In genomic region chr7:81767883-81768282, GRCh38 we compare ENCODE assay signal across 1 cellular context.
TF ChIP-seq lines count a peak whose summit lies in the region.

No MANE protein-coding gene starts in this region.

TF ChIP-seq in liver, 16 proteins besides CTCF, POLR2A, EP300 and RAD21:
- TF ChIP-seq, protein P1, sequence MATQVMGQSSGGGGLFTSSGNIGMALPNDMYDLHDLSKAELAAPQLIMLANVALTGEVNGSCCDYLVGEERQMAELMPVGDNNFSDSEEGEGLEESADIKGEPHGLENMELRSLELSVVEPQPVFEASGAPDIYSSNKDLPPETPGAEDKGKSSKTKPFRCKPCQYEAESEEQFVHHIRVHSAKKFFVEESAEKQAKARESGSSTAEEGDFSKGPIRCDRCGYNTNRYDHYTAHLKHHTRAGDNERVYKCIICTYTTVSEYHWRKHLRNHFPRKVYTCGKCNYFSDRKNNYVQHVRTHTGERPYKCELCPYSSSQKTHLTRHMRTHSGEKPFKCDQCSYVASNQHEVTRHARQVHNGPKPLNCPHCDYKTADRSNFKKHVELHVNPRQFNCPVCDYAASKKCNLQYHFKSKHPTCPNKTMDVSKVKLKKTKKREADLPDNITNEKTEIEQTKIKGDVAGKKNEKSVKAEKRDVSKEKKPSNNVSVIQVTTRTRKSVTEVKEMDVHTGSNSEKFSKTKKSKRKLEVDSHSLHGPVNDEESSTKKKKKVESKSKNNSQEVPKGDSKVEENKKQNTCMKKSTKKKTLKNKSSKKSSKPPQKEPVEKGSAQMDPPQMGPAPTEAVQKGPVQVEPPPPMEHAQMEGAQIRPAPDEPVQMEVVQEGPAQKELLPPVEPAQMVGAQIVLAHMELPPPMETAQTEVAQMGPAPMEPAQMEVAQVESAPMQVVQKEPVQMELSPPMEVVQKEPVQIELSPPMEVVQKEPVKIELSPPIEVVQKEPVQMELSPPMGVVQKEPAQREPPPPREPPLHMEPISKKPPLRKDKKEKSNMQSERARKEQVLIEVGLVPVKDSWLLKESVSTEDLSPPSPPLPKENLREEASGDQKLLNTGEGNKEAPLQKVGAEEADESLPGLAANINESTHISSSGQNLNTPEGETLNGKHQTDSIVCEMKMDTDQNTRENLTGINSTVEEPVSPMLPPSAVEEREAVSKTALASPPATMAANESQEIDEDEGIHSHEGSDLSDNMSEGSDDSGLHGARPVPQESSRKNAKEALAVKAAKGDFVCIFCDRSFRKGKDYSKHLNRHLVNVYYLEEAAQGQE (IDR thresholded peaks at IDR 0.05) = no peak
- TF ChIP-seq TAF1 (conservative IDR thresholded peaks at IDR 0.05) (no peak), GABPA (IDR thresholded peaks at IDR 0.05 in 1 of 2, conservative IDR thresholded peaks at IDR 0.05 in 1 of 2) (no peak), FOXA1 (IDR thresholded peaks at IDR 0.05) (no peak), JUND (IDR thresholded peaks at IDR 0.05) (no peak), HNF4G (IDR thresholded peaks at IDR 0.05) (no peak), FOXA2 (IDR thresholded peaks at IDR 0.05) (no peak), SP1 (IDR thresholded peaks at IDR 0.05) (no peak), MAX (IDR thresholded peaks at IDR 0.05) (no peak), EGR1 (IDR thresholded peaks at IDR 0.05; ENCODE audit: low read depth in 2 of 2) (no peak), NR2F2 (IDR thresholded peaks at IDR 0.05) (no peak), RXRA (IDR thresholded peaks at IDR 0.05) (no peak)
